In genomic region chr2:177254433-177255226, GRCh38 we compare ENCODE assay signal across 8 cellular contexts. TPM values are rescaled to one million over a fixed set of nuclear protein-coding genes. Genes with fewer than 3 reads are reported as not detected.
DNase-seq lines count a peak whose midpoint lies in the region; ATAC-seq and TF ChIP-seq lines count a peak whose summit lies in the region.

No MANE protein-coding gene starts in this region.

- peak overlapping the region; percentile 18 for H3K27ac Mint-ChIP-seq in activated T-helper 1 cell treated with anti-CD3 and anti-CD28 coated beads, Interleukin-12 subunit alpha, Interleukin-12 subunit beta, Interleukin-2, Interleukin-4 antibody, amounts not matched to agents 30 ng/mL and 10 ng/mL and 1 ng/mL, durations not matched to agents 14 hours and 24 hours and 36 hours

- no peak for DNase-seq in AG04450 (ENCODE audit: low read depth, low spot score)
- no peak for DNase-seq in activated T-helper 1 cell treated with anti-CD3 and anti-CD28 coated beads, Interleukin-12 subunit alpha, Interleukin-12 subunit beta, Interleukin-2, Interleukin-4 antibody, amounts not matched to agents 30 ng/mL and 10 ng/mL and 1 ng/mL, durations not matched to agents 14 hours and 24 hours and 36 hours (ENCODE audit: low spot score)
- peak; percentile 45 for DNase-seq in iPS DF 19.7 (ENCODE audit: low read depth, low spot score)
- peak; percentile 80 for DNase-seq in testis
- no peak for DNase-seq in NCI-H1694 treated with DMSO at 0.1 percent for 48 hours (lab: John Stamatoyannopoulos, UW)
- no peak for DNase-seq in stimulated activated CD4-positive, alpha-beta T cell treated with anti-CD3 and anti-CD28 coated beads, Interleukin-1b, Interleukin-23, amount 100 ng/mL, for 48 hours

- H3K4me3 ChIP-seq in AG04450 (ENCODE audit: low read depth, low read length), result no peak overlapping the region
- no peak overlapping the region for H3K4me3 ChIP-seq in HEK293 (ENCODE audit: low read depth, low read length)
- no peak overlapping the region for H3K4me3 ChIP-seq in testis

- H3K4me3 Mint-ChIP-seq in activated T-helper 1 cell treated with anti-CD3 and anti-CD28 coated beads, Interleukin-12 subunit alpha, Interleukin-12 subunit beta, Interleukin-2, Interleukin-4 antibody, amounts not matched to agents 30 ng/mL and 10 ng/mL and 1 ng/mL, durations not matched to agents 14 hours and 24 hours and 36 hours, result no peak overlapping the region

- CTCF ChIA-PET in AG04450 (lab: Charles Lee), result interaction anchor here (0.9 to 2.8 kb wide), 7 partner anchors 9 to 182 kb away, joined by 3 to 12 read pairs (median 5); no protein-coding TSS in a partner anchor
- CTCF ChIA-PET in HEK293 (lab: Yijun Ruan, JAX), result interaction anchor here (0.6 to 3.8 kb wide), 18 partner anchors 8 to 505 kb away, joined by 3 to 33 read pairs (median 4); partner anchors contain the start of gene NFE2L2

- H3K36me3 ChIP-seq in HEK293 (ENCODE audit: control insufficient read depth in 2 of 2, insufficient read depth in 1 of 2, low read length in 2 of 2), result peaks cover 0 to 3% of the 10 kb centered on the region in 2 experiments; a peak in 1 of 3 replicates
- no peaks in the 10 kb centered on the region for H3K36me3 ChIP-seq in testis (ENCODE audit: low read depth, missing control alignments)

- peaks cover 4% of the 10 kb centered on the region for H3K9me3 Mint-ChIP-seq in activated T-helper 1 cell treated with anti-CD3 and anti-CD28 coated beads, Interleukin-12 subunit alpha, Interleukin-12 subunit beta, Interleukin-2, Interleukin-4 antibody, amounts not matched to agents 30 ng/mL and 10 ng/mL and 1 ng/mL, durations not matched to agents 14 hours and 24 hours and 36 hours

- TF ChIP-seq CTCF in AG04450 (IDR thresholded peaks at IDR 0.05; ENCODE audit: low read depth, low read length), result peak; percentile 43
- peak; percentile 74 for TF ChIP-seq CTCF in HEK293 (tag by site-specific recombination; IDR thresholded peaks at IDR 0.05)
- peak; percentile 30 to 52 (median 44) for TF ChIP-seq CTCF in testis (IDR thresholded peaks at IDR 0.05)

- no peak overlapping the region for H3K27ac ChIP-seq in AG04450 (ENCODE audit: low read depth, low read length)
- no peak overlapping the region for H3K27ac ChIP-seq in HEK293 (ENCODE audit: extremely low read depth, low read depth, low read length)
- H3K27ac ChIP-seq in testis, result peak overlapping the region; percentile 16 to 60

- no peaks in the 10 kb centered on the region for H3K4me1 ChIP-seq in HEK293 (ENCODE audit: control insufficient read depth, insufficient read depth, low read length)
- peaks cover 77% of the 10 kb centered on the region for H3K4me1 ChIP-seq in testis

- peaks cover 47% of the 10 kb centered on the region for H3K36me3 Mint-ChIP-seq in activated T-helper 1 cell treated with anti-CD3 and anti-CD28 coated beads, Interleukin-12 subunit alpha, Interleukin-12 subunit beta, Interleukin-2, Interleukin-4 antibody, amounts not matched to agents 30 ng/mL and 10 ng/mL and 1 ng/mL, durations not matched to agents 14 hours and 24 hours and 36 hours (ENCODE audit: low read depth)

- WGBS in testis, 2 donors, result 52 to 61% methylated on average over 11 of the region's 11 CpGs

- POLR2A ChIA-PET in AG04450 (lab: Yijun Ruan, JAX), result interaction anchor here (0.7 to 1.8 kb wide), 3 partner anchors 9 to 30 kb away, joined by 3 to 12 read pairs (median 5); partner anchors contain the start of gene NFE2L2
- POLR2A ChIA-PET in HEK293 (lab: Yijun Ruan, JAX), result interaction anchor here (1.2 to 1.6 kb wide), 4 partner anchors 9 to 90 kb away, joined by 3 to 16 read pairs (median 4); partner anchors contain the start of genes HNRNPA3 and NFE2L2

- intact Hi-C loops in activated T-helper 1 cell treated with anti-CD3 and anti-CD28 coated beads, Interleukin-12 subunit alpha, Interleukin-12 subunit beta, Interleukin-2, Interleukin-4 antibody, amounts not matched to agents 30 ng/mL and 10 ng/mL and 1 ng/mL, durations not matched to agents 14 hours and 24 hours and 36 hours (cut with micrococcal nuclease), result no loop called here
- intact Hi-C loops in testis (cut with DNase I; ENCODE audit: low total_unique reads), result no loop called here

- H3K27me3 Mint-ChIP-seq in activated T-helper 1 cell treated with anti-CD3 and anti-CD28 coated beads, Interleukin-12 subunit alpha, Interleukin-12 subunit beta, Interleukin-2, Interleukin-4 antibody, amounts not matched to agents 30 ng/mL and 10 ng/mL and 1 ng/mL, durations not matched to agents 14 hours and 24 hours and 36 hours (ENCODE audit: insufficient read depth), result no peaks in the 10 kb centered on the region

- H3K27me3 ChIP-seq in AG04450 (ENCODE audit: control insufficient read depth, insufficient read depth, low read length), result no peaks in the 10 kb centered on the region
- H3K27me3 ChIP-seq in testis, result no peaks in the 10 kb centered on the region

- no peak for TF ChIP-seq POLR2A in testis (IDR thresholded peaks at IDR 0.05)

- H3K9me3 ChIP-seq in AG04450 (ENCODE audit: control insufficient read depth, insufficient read depth, low read length), result peaks cover 5% of the 10 kb centered on the region
- H3K9me3 ChIP-seq in HEK293 (ENCODE audit: control insufficient read depth, insufficient read depth, low read depth, low read length), result no peaks in the 10 kb centered on the region
- H3K9me3 ChIP-seq in testis, result no peaks in the 10 kb centered on the region

- peaks cover 91% of the 10 kb centered on the region for H3K4me1 Mint-ChIP-seq in activated T-helper 1 cell treated with anti-CD3 and anti-CD28 coated beads, Interleukin-12 subunit alpha, Interleukin-12 subunit beta, Interleukin-2, Interleukin-4 antibody, amounts not matched to agents 30 ng/mL and 10 ng/mL and 1 ng/mL, durations not matched to agents 14 hours and 24 hours and 36 hours (ENCODE audit: low read depth)

- ATAC-seq in GM18502 (IDR thresholded peaks at IDR 0.05; ENCODE audit: poor library complexity, unreplicated experiment), result no peak

TF ChIP-seq in HEK293, 187 proteins besides CTCF, POLR2A, EP300 and RAD21 (continues in another document):
- TF ChIP-seq ZNF654 (tag by site-specific recombination; IDR thresholded peaks at IDR 0.05; ENCODE audit: low read depth), result peak; percentile 6; the same call in 1 of the 2 replicates
- no peak for TF ChIP-seq ZNF280D (tag by site-specific recombination; IDR thresholded peaks at IDR 0.05)
- no peak for TF ChIP-seq ZNF423 (tag by site-specific recombination; IDR thresholded peaks at IDR 0.05)
- peak; percentile 44 for TF ChIP-seq OSR2 (tag by site-specific recombination; IDR thresholded peaks at IDR 0.05)
- no peak for TF ChIP-seq ZNF26 (tag by site-specific recombination; IDR thresholded peaks at IDR 0.05)
- peak; percentile 69; the same call in 1 of the 2 replicates for TF ChIP-seq ZNF561 (tag by site-specific recombination; IDR thresholded peaks at IDR 0.05; ENCODE audit: borderline replicate concordance)
- no peak for TF ChIP-seq ZNF621 (tag by site-specific recombination; IDR thresholded peaks at IDR 0.05)

RNA-seq across cellular contexts. Expression of gene NFE2L2, which starts 9.9 kb away (rescaled TPM):
- polyA plus RNA-seq in AG04450 (2011; rRNA removed) (227 and 321 TPM in 2 replicates), testis (ENCODE audit: insufficient read depth, low read depth, low replicate concordance) (72.7 TPM)
- polyA minus RNA-seq in AG04450 (2011; rRNA and poly(A)+ RNA removed), result 292 and 300 TPM in 2 replicates
- total RNA-seq in activated T-helper 1 cell treated with anti-CD3 and anti-CD28 coated beads, Interleukin-12 subunit alpha, Interleukin-12 subunit beta, Interleukin-2, Interleukin-4 antibody, amounts not matched to agents 30 ng/mL and 10 ng/mL and 1 ng/mL, durations not matched to agents 14 hours and 24 hours and 36 hours, result 68.2 and 71.2 TPM in 2 replicates
- 100 to 1,000 TPM; 126 to 132 TPM for total RNA-seq in testis

RNA-seq across cellular contexts. Expression of gene HNRNPA3, which starts 42.0 kb away (rescaled TPM):
- 143 and 177 TPM in 2 replicates for polyA plus RNA-seq in AG04450 (2011; rRNA removed)
- polyA minus RNA-seq in AG04450 (2011; rRNA and poly(A)+ RNA removed), result 30.4 and 57.9 TPM in 2 replicates
- total RNA-seq in activated T-helper 1 cell treated with anti-CD3 and anti-CD28 coated beads, Interleukin-12 subunit alpha, Interleukin-12 subunit beta, Interleukin-2, Interleukin-4 antibody, amounts not matched to agents 30 ng/mL and 10 ng/mL and 1 ng/mL, durations not matched to agents 14 hours and 24 hours and 36 hours, result 326 and 333 TPM in 2 replicates
- total RNA-seq in testis, result 100 to 1,000 TPM in 1 of 2 donors, 10 to 100 TPM in 1; 81.3 to 103 TPM
- 284 TPM for polyA plus RNA-seq in testis (ENCODE audit: insufficient read depth, low read depth, low replicate concordance)

Comparison
In these comparisons a context has a peak if more than half of its experiments do, and no peak if none do; other contexts are left out.
1. DNase-seq: peak in iPS DF 19.7 (single experiment) and testis (single experiment); none in AG04450 (single experiment), activated T-helper 1 cell treated with anti-CD3 and anti-CD28 coated beads, Interleukin-12 subunit alpha, Interleukin-12 subunit beta, Interleukin-2, Interleukin-4 antibody, amounts not matched to agents 30 ng/mL and 10 ng/mL and 1 ng/mL, durations not matched to agents 14 hours and 24 hours and 36 hours (single experiment), NCI-H1694 treated with DMSO at 0.1 percent for 48 hours (single experiment) and stimulated activated CD4-positive, alpha-beta T cell treated with anti-CD3 and anti-CD28 coated beads, Interleukin-1b, Interleukin-23, amount 100 ng/mL, for 48 hours (single experiment).
2. H3K27ac ChIP-seq: peak in testis (2 of 2); none in AG04450 (single experiment) and HEK293 (single experiment).
3. Peak in every context shown above with its lines, with median percentiles within 50 percentile points of each other: CTCF ChIP-seq.